In the genomic region with DNA sequence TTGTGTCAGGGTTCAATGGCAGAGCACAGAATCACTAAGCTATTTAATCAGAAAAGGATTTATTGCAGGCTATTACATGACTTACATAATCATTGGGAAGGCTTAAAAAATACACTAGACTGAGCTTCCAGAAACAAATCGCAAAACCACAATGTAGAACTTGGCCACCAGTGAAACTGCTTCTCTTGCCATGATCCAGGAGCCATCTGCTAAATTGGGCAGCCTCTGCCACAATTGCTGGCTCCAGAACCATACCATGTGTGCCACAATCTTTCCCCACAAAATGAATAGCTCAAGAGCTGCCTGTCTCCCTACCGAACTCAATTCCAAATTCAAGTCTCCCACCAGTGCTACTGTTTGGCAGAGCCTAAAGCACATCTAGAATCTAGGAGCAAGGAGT, we compare ENCODE assay signal across 10 cellular contexts. TPM values are rescaled to one million over a fixed set of nuclear protein-coding genes. Genes with fewer than 3 reads are reported as not detected.
A peak's percentile ranks its signal among the peaks of the same experiment; 100 is the strongest.
DNase-seq lines count a peak whose midpoint lies in the region; ATAC-seq and TF ChIP-seq lines count a peak whose summit lies in the region.
"Had no signal": no experiment of that assay in that cellular context is flagged by ENCODE, and none has a peak within 500 bp of the region (broad histone marks: within the 10 kb centered on the region; RNA-seq: fewer than 3 reads in every experiment).

No MANE protein-coding gene starts in this region.

- no peaks in the 10 kb centered on the region for H3K36me3 Mint-ChIP-seq in CD4-positive, alpha-beta T cell (ENCODE audit: low read depth)
- H3K36me3 Mint-ChIP-seq in IgD-negative memory B cell = peaks cover 4% of the 10 kb centered on the region
- no peaks in the 10 kb centered on the region for H3K36me3 Mint-ChIP-seq in activated CD4-positive, alpha-beta memory T cell treated with anti-CD3 and anti-CD28 coated beads, Interleukin-2, amount 10 ng/mL, durations not matched to agents 7 days and 5 days (ENCODE audit: low read depth)

- no peaks in the 10 kb centered on the region for H3K27me3 ChIP-seq in CD4-positive, alpha-beta T cell (ENCODE audit: control insufficient read depth, insufficient read depth, low read length)
- H3K27me3 ChIP-seq: transverse colon had no signal

- intact Hi-C loops in CD4-positive, alpha-beta T cell (cut with DNase I, micrococcal nuclease) = loop anchor here in 1 of 2 experiments (5.0 kb wide), 1 partner anchor 50 kb away; no protein-coding TSS in a partner anchor

- H3K9me3 ChIP-seq in CD4-positive, alpha-beta T cell (ENCODE audit: control insufficient read depth, low read length) = no peaks in the 10 kb centered on the region
- H3K9me3 ChIP-seq: transverse colon had no signal

- peaks cover 74% of the 10 kb centered on the region for H3K4me1 Mint-ChIP-seq in CD4-positive, alpha-beta T cell (ENCODE audit: low read depth)
- H3K4me1 Mint-ChIP-seq in IgD-negative memory B cell = peaks cover 18 to 23% (median 22%) of the 10 kb centered on the region in 3 donors
- peaks cover 47% of the 10 kb centered on the region for H3K4me1 Mint-ChIP-seq in activated CD4-positive, alpha-beta memory T cell treated with anti-CD3 and anti-CD28 coated beads, Interleukin-2, amount 10 ng/mL, durations not matched to agents 7 days and 5 days

- POLR2A ChIA-PET in CD4-positive, alpha-beta T cell (lab: Charles Lee) = interaction anchor here (2.1 to 2.8 kb wide), 4 partner anchors 10 to 59 kb away, joined by 9 to 137 read pairs (median 14); partner anchors contain the start of genes ERAP1 and ERAP2
- POLR2A ChIA-PET in activated CD4-positive, alpha-beta memory T cell treated with anti-CD3 and anti-CD28 coated beads, Interleukin-2, amount 10 ng/mL, durations not matched to agents 7 days and 5 days (lab: Charles Lee) = interaction anchor here (1.1 to 6.8 kb wide), 8 partner anchors 9 to 365 kb away, joined by 3 to 90 read pairs (median 5); partner anchors contain the start of genes ERAP1, ERAP2 and RIOK2

- H3K4me3 Mint-ChIP-seq in CD4-positive, alpha-beta T cell = peak overlapping the region; percentile 67
- peak overlapping the region; percentile 52 to 92 (median 81) for H3K4me3 Mint-ChIP-seq in IgD-negative memory B cell
- H3K4me3 Mint-ChIP-seq in activated CD4-positive, alpha-beta memory T cell treated with anti-CD3 and anti-CD28 coated beads, Interleukin-2, amount 10 ng/mL, durations not matched to agents 7 days and 5 days = peak overlapping the region; percentile 77

- H3K27ac ChIP-seq in CD4-positive, alpha-beta T cell (ENCODE audit: low read depth, low read length) = peak overlapping the region; percentile 76

- TF ChIP-seq CTCF in CD4-positive, alpha-beta T cell (IDR thresholded peaks at IDR 0.05) = no peak
- TF ChIP-seq CTCF in GM20000 (IDR thresholded peaks at IDR 0.05; ENCODE audit: extremely low read depth, missing control alignments) = no peak

- CTCF ChIA-PET in CD4-positive, alpha-beta T cell (lab: Charles Lee) = interaction anchor here (0.6 to 2.0 kb wide), 2 partner anchors 9 kb away, joined by 5 read pairs; partner anchors contain the start of gene ERAP1
- CTCF ChIA-PET in activated CD4-positive, alpha-beta memory T cell treated with anti-CD3 and anti-CD28 coated beads, Interleukin-2, amount 10 ng/mL, durations not matched to agents 7 days and 5 days (lab: Charles Lee) = interaction anchor here (1.6 kb wide), 1 partner anchor 10 kb away, joined by 7 read pairs; the partner anchor contains the start of gene ERAP1

- no peaks in the 10 kb centered on the region for H3K9me3 Mint-ChIP-seq in CD4-positive, alpha-beta T cell
- H3K9me3 Mint-ChIP-seq in IgD-negative memory B cell = no peaks in the 10 kb centered on the region
- H3K9me3 Mint-ChIP-seq in activated CD4-positive, alpha-beta memory T cell treated with anti-CD3 and anti-CD28 coated beads, Interleukin-2, amount 10 ng/mL, durations not matched to agents 7 days and 5 days = no peaks in the 10 kb centered on the region

- no peak for ATAC-seq in CD4-positive, alpha-beta T cell (ENCODE audit: poor library complexity)
- no peak for ATAC-seq in GM18870 (IDR thresholded peaks at IDR 0.05; ENCODE audit: unreplicated experiment)
- ATAC-seq: left ventricle myocardium superior had no signal

- no peaks in the 10 kb centered on the region for H3K27me3 Mint-ChIP-seq in CD4-positive, alpha-beta T cell
- no peaks in the 10 kb centered on the region for H3K27me3 Mint-ChIP-seq in IgD-negative memory B cell
- no peaks in the 10 kb centered on the region for H3K27me3 Mint-ChIP-seq in activated CD4-positive, alpha-beta memory T cell treated with anti-CD3 and anti-CD28 coated beads, Interleukin-2, amount 10 ng/mL, durations not matched to agents 7 days and 5 days

- peak overlapping the region; percentile 92 for H3K27ac Mint-ChIP-seq in CD4-positive, alpha-beta T cell
- H3K27ac Mint-ChIP-seq in IgD-negative memory B cell = peak overlapping the region in 2 of 3 donors; percentile 15 to 82
- peak overlapping the region; percentile 84 for H3K27ac Mint-ChIP-seq in activated CD4-positive, alpha-beta memory T cell treated with anti-CD3 and anti-CD28 coated beads, Interleukin-2, amount 10 ng/mL, durations not matched to agents 7 days and 5 days

- no peak for DNase-seq in CD4-positive, alpha-beta T cell
- no peak for DNase-seq in activated CD4-positive, alpha-beta memory T cell treated with anti-CD3 and anti-CD28 coated beads, Interleukin-2, amount 10 ng/mL, durations not matched to agents 7 days and 5 days
- DNase-seq in midbrain (lab: John Stamatoyannopoulos, UW) (peak; percentile 3), globus pallidus (ENCODE audit: low spot score) (no peak), GM20000 (ENCODE audit: low spot score) (no peak)
- DNase-seq: activated effector memory CD4-positive, alpha-beta T cell treated with Interleukin-2 at 50 U/mL for 16 hours; left ventricle myocardium superior; transverse colon had no signal

RNA-seq across cellular contexts. Expression of gene ERAP1, which starts 9.8 kb away (rescaled TPM):
- 10 to 100 TPM; 45.0 to 47.4 TPM for total RNA-seq in CD4-positive, alpha-beta T cell
- 22.0 TPM for polyA plus RNA-seq in IgD-negative memory B cell
- total RNA-seq in activated CD4-positive, alpha-beta memory T cell treated with anti-CD3 and anti-CD28 coated beads, Interleukin-2, amount 10 ng/mL, durations not matched to agents 7 days and 5 days = 100 to 1,000 TPM; 140 TPM

RNA-seq across cellular contexts. Expression of gene ERAP2, which starts 58.8 kb away (rescaled TPM):
- 10 to 100 TPM; 56.6 to 61.4 TPM for total RNA-seq in CD4-positive, alpha-beta T cell
- polyA plus RNA-seq in IgD-negative memory B cell = 87.4 TPM
- 10 to 100 TPM; 91.3 to 93.9 TPM for total RNA-seq in activated CD4-positive, alpha-beta memory T cell treated with anti-CD3 and anti-CD28 coated beads, Interleukin-2, amount 10 ng/mL, durations not matched to agents 7 days and 5 days
